Comparison of ENCODE assay signal across 8 cellular contexts in genomic region chr7:154953006-154953684, GRCh38. TPM values are rescaled to one million over a fixed set of nuclear protein-coding genes. Genes with fewer than 3 reads are reported as not detected.
DNase-seq lines count a peak whose midpoint lies in the region; ATAC-seq and TF ChIP-seq lines count a peak whose summit lies in the region.

No MANE protein-coding gene starts in this region.

- ATAC-seq in GM21447 (IDR thresholded peaks at IDR 0.05; ENCODE audit: unreplicated experiment) = peak; percentile 74
- no peak for ATAC-seq in HG02610 (IDR thresholded peaks at IDR 0.05; ENCODE audit: unreplicated experiment)

- no peaks in the 10 kb centered on the region for H3K27me3 Mint-ChIP-seq in activated naive CD4-positive, alpha-beta T cell treated with anti-CD3 and anti-CD28 coated beads for 36 hours (ENCODE audit: low read depth)

- H3K4me3 Mint-ChIP-seq in activated naive CD4-positive, alpha-beta T cell treated with anti-CD3 and anti-CD28 coated beads for 36 hours = no peak overlapping the region

- no peaks in the 10 kb centered on the region for H3K4me1 Mint-ChIP-seq in activated naive CD4-positive, alpha-beta T cell treated with anti-CD3 and anti-CD28 coated beads for 36 hours (ENCODE audit: low read depth)

- no peaks in the 10 kb centered on the region for H3K9me3 Mint-ChIP-seq in activated naive CD4-positive, alpha-beta T cell treated with anti-CD3 and anti-CD28 coated beads for 36 hours

- TF ChIP-seq CTCF in AG09319 (IDR thresholded peaks at IDR 0.05; ENCODE audit: low read depth, low read length) = peak; percentile 79

- DNase-seq in AG09319 (ENCODE audit: extremely low read depth, low read depth) (peak; percentile 5), RKO (ENCODE audit: low spot score) (peak; percentile 40), hepatic stellate cell (ENCODE audit: low spot score) (peak; percentile 19), hippocampal formation (lab: John Stamatoyannopoulos, UW) (no peak)
- peak; percentile 80 for DNase-seq in activated naive CD4-positive, alpha-beta T cell treated with anti-CD3 and anti-CD28 coated beads for 36 hours
- DNase-seq in stimulated activated CD4-positive, alpha-beta T cell treated with anti-CD3 and anti-CD28 coated beads, Interleukin-1b, Interleukin-23, amount 100 ng/mL, for 24 hours (ENCODE audit: low read depth in 4 of 4, low spot score in 1 of 4) = peak; percentile 36 to 55 (median 53)

- intact Hi-C loops in activated naive CD4-positive, alpha-beta T cell treated with anti-CD3 and anti-CD28 coated beads for 36 hours (cut with micrococcal nuclease) = loop anchor here (1.0 to 5.0 kb wide), 2 partner anchors 26 to 41 kb away; no protein-coding TSS in a partner anchor

- no peak overlapping the region for H3K27ac Mint-ChIP-seq in activated naive CD4-positive, alpha-beta T cell treated with anti-CD3 and anti-CD28 coated beads for 36 hours

- peaks cover 35% of the 10 kb centered on the region for H3K36me3 Mint-ChIP-seq in activated naive CD4-positive, alpha-beta T cell treated with anti-CD3 and anti-CD28 coated beads for 36 hours (ENCODE audit: low read depth)

- CTCF ChIA-PET in activated naive CD4-positive, alpha-beta T cell treated with anti-CD3 and anti-CD28 coated beads for 36 hours (lab: Charles Lee) = interaction anchor here (0.6 to 7.7 kb wide), 12 partner anchors 8 to 334 kb away, joined by 3 to 54 read pairs (median 4); no protein-coding TSS in a partner anchor

RNA-seq across cellular contexts. Expression of gene PAXIP1, which starts 49.8 kb away (rescaled TPM):
- 10 to 100 TPM; 16.9 to 18.0 TPM for total RNA-seq in activated naive CD4-positive, alpha-beta T cell treated with anti-CD3 and anti-CD28 coated beads for 36 hours

Comparison
In these comparisons a context has a peak if more than half of its experiments do, and no peak if none do; other contexts are left out.
1. DNase-seq: peak in AG09319 (single experiment), RKO (single experiment), activated naive CD4-positive, alpha-beta T cell treated with anti-CD3 and anti-CD28 coated beads for 36 hours (single experiment), hepatic stellate cell (single experiment) and stimulated activated CD4-positive, alpha-beta T cell treated with anti-CD3 and anti-CD28 coated beads, Interleukin-1b, Interleukin-23, amount 100 ng/mL, for 24 hours (4 of 4); none in hippocampal formation (0 of 2).